ENCODE assay signal across 9 cellular contexts in the genomic region with DNA sequence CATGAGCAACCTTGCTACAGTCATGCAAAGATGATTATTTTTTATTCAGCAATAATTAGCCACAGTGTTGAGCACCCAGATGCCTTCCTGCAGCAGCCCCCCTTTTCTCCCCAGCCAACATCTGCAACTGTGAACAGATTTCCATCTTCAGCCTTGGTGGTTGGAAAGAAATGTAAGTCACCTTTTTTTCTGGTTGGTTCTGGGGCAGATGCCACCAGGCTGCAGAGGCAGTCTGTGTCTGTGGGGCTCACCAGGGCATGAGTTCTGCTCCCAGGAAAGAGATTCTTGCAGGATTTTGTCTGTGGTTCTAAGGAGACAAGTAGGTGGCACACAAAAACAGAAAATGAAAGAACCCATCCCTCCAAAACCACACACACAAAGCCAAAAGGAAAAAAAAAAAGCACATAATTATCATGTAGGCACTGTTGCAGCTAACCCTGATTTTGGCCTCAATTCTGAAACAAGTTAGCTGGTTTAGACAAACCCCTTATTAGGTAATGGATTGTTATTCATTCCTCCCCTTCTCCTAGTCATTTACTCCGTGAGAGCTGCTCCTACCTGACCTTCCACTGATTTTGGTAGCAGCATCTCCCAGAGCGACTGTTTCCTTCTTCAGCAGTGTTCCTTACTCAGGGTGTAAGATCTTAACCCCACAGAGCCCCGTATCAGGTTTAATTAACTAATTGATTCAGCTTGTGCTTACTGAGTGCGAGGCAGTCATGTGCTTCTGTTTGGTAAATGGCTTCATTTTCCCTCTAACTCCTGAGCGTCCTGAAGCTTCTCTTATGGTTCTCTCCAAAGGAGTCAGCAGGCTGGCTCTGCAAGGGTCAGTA. TPM values are rescaled to one million over a fixed set of nuclear protein-coding genes. Genes with fewer than 3 reads are reported as not detected.
DNase-seq lines count a peak whose midpoint lies in the region; ATAC-seq and TF ChIP-seq lines count a peak whose summit lies in the region.
"Had no signal": no experiment of that assay in that cellular context is flagged by ENCODE, and none has a peak within 500 bp of the region (broad histone marks: within the 10 kb centered on the region; RNA-seq: fewer than 3 reads in every experiment).

No MANE protein-coding gene starts in this region.

- no peaks in the 10 kb centered on the region for H3K27me3 Mint-ChIP-seq in activated CD8-positive, alpha-beta memory T cell treated with anti-CD3 and anti-CD28 coated beads, Interleukin-2, amount 10 ng/mL, durations not matched to agents 7 days and 5 days
- H3K27me3 Mint-ChIP-seq in activated CD4-positive, alpha-beta memory T cell treated with anti-CD3 and anti-CD28 coated beads, Interleukin-2, amount 10 ng/mL, durations not matched to agents 7 days and 5 days = no peaks in the 10 kb centered on the region

- ATAC-seq in activated CD8-positive, alpha-beta memory T cell treated with anti-CD3 and anti-CD28 coated beads, Interleukin-2, amount 10 ng/mL, durations not matched to agents 7 days and 5 days = no peak
- no peak for ATAC-seq in HG03095 (IDR thresholded peaks at IDR 0.05; ENCODE audit: unreplicated experiment)

- CTCF ChIA-PET in activated CD8-positive, alpha-beta memory T cell treated with anti-CD3 and anti-CD28 coated beads, Interleukin-2, amount 10 ng/mL, durations not matched to agents 7 days and 5 days (lab: Charles Lee) = interaction anchor here (0.7 to 2.7 kb wide), 8 partner anchors 10 to 476 kb away, joined by 3 to 11 read pairs (median 4); a partner anchor contains a TSS
- CTCF ChIA-PET in activated CD4-positive, alpha-beta memory T cell treated with anti-CD3 and anti-CD28 coated beads, Interleukin-2, amount 10 ng/mL, durations not matched to agents 7 days and 5 days (lab: Charles Lee) = interaction anchor here (0.7 to 1.1 kb wide), 2 partner anchors 11 to 62 kb away, joined by 3 to 4 read pairs; no protein-coding TSS in a partner anchor

- DNase-seq in activated CD8-positive, alpha-beta memory T cell treated with anti-CD3 and anti-CD28 coated beads, Interleukin-2, amount 10 ng/mL, durations not matched to agents 7 days and 5 days = no peak
- no peak for DNase-seq in activated CD8-positive, alpha-beta memory T cell treated with anti-CD3 and anti-CD28 coated beads, Interleukin-2, amount 50 U/mL, for 4 hours
- DNase-seq in activated CD4-positive, alpha-beta memory T cell treated with anti-CD3 and anti-CD28 coated beads, Interleukin-2, amount 10 ng/mL, durations not matched to agents 7 days and 5 days = no peak
- DNase-seq in thyroid gland = no peak
- no peak for DNase-seq in NCI-H774 (lab: John Stamatoyannopoulos, UW)
- DNase-seq in KBM-7 = no peak
- DNase-seq: NCI-H1092 treated with DMSO at 0.1 percent for 48 hours had no signal

- peaks cover 65% of the 10 kb centered on the region for H3K4me1 Mint-ChIP-seq in activated CD8-positive, alpha-beta memory T cell treated with anti-CD3 and anti-CD28 coated beads, Interleukin-2, amount 10 ng/mL, durations not matched to agents 7 days and 5 days
- H3K4me1 Mint-ChIP-seq in activated CD4-positive, alpha-beta memory T cell treated with anti-CD3 and anti-CD28 coated beads, Interleukin-2, amount 10 ng/mL, durations not matched to agents 7 days and 5 days = peaks cover 62% of the 10 kb centered on the region

- TF ChIP-seq CTCF in thyroid gland (IDR thresholded peaks at IDR 0.05) = no peak

- peak overlapping the region; percentile 2 for H3K27ac Mint-ChIP-seq in activated CD8-positive, alpha-beta memory T cell treated with anti-CD3 and anti-CD28 coated beads, Interleukin-2, amount 10 ng/mL, durations not matched to agents 7 days and 5 days
- peak overlapping the region; percentile 1 for H3K27ac Mint-ChIP-seq in activated CD4-positive, alpha-beta memory T cell treated with anti-CD3 and anti-CD28 coated beads, Interleukin-2, amount 10 ng/mL, durations not matched to agents 7 days and 5 days

- H3K4me1 ChIP-seq in thyroid gland = peaks cover 39 to 52% of the 10 kb centered on the region in 2 donors

- H3K9me3 ChIP-seq in iPS-18c (ENCODE audit: control insufficient read depth, insufficient read depth, low read length) (no peaks in the 10 kb centered on the region), thyroid gland (no peaks in the 10 kb centered on the region)

- H3K27ac ChIP-seq in thyroid gland = peak overlapping the region; percentile 68 to 94 (median 85)

- H3K27me3 ChIP-seq in thyroid gland = no peaks in the 10 kb centered on the region

- POLR2A ChIA-PET in activated CD4-positive, alpha-beta memory T cell treated with anti-CD3 and anti-CD28 coated beads, Interleukin-2, amount 10 ng/mL, durations not matched to agents 7 days and 5 days (lab: Charles Lee) = interaction anchor here (1.2 to 1.4 kb wide), 5 partner anchors 16 to 38 kb away, joined by 3 to 8 read pairs (median 3); a partner anchor contains a TSS

- no peak overlapping the region for H3K4me3 Mint-ChIP-seq in activated CD8-positive, alpha-beta memory T cell treated with anti-CD3 and anti-CD28 coated beads, Interleukin-2, amount 10 ng/mL, durations not matched to agents 7 days and 5 days
- H3K4me3 Mint-ChIP-seq in activated CD4-positive, alpha-beta memory T cell treated with anti-CD3 and anti-CD28 coated beads, Interleukin-2, amount 10 ng/mL, durations not matched to agents 7 days and 5 days = no peak overlapping the region

- intact Hi-C loops in thyroid gland (cut with DNase I) = no loop called here

- H3K9me3 Mint-ChIP-seq in activated CD8-positive, alpha-beta memory T cell treated with anti-CD3 and anti-CD28 coated beads, Interleukin-2, amount 10 ng/mL, durations not matched to agents 7 days and 5 days (ENCODE audit: low read depth) = no peaks in the 10 kb centered on the region
- no peaks in the 10 kb centered on the region for H3K9me3 Mint-ChIP-seq in activated CD4-positive, alpha-beta memory T cell treated with anti-CD3 and anti-CD28 coated beads, Interleukin-2, amount 10 ng/mL, durations not matched to agents 7 days and 5 days

- 0 out of 2 replicates have a peak overlapping the region, but pooled peaks have one; percentile 9 for H3K4me3 ChIP-seq in iPS-18c (ENCODE audit: insufficient read depth, low read depth, low read length)
- H3K4me3 ChIP-seq in thyroid gland (replicated peaks in 1 of 3) = no peak overlapping the region

- in situ Hi-C loops in KBM-7 (cut with MboI; ENCODE audit: low pct_unique_long_range_greater_than_20kb, low sequenced_read_pairs) = no loop called here

- WGBS in thyroid gland, 2 donors = 61 to 62% methylated on average over 5 of the region's 5 CpGs

- peaks cover 1% of the 10 kb centered on the region for H3K36me3 Mint-ChIP-seq in activated CD8-positive, alpha-beta memory T cell treated with anti-CD3 and anti-CD28 coated beads, Interleukin-2, amount 10 ng/mL, durations not matched to agents 7 days and 5 days
- H3K36me3 Mint-ChIP-seq in activated CD4-positive, alpha-beta memory T cell treated with anti-CD3 and anti-CD28 coated beads, Interleukin-2, amount 10 ng/mL, durations not matched to agents 7 days and 5 days (ENCODE audit: low read depth) = no peaks in the 10 kb centered on the region

- no peaks in the 10 kb centered on the region for H3K36me3 ChIP-seq in thyroid gland

- TF ChIP-seq POLR2A in thyroid gland (IDR thresholded peaks at IDR 0.05) = no peak

RNA-seq across cellular contexts. Expression of a gene that starts 36.5 kb away (rescaled TPM):
- total RNA-seq in activated CD8-positive, alpha-beta memory T cell treated with anti-CD3 and anti-CD28 coated beads, Interleukin-2, amount 10 ng/mL, durations not matched to agents 7 days and 5 days = 10 to 100 TPM; 25.0 to 30.2 TPM
- 10 to 100 TPM; 18.7 to 19.1 TPM for total RNA-seq in activated CD4-positive, alpha-beta memory T cell treated with anti-CD3 and anti-CD28 coated beads, Interleukin-2, amount 10 ng/mL, durations not matched to agents 7 days and 5 days
- total RNA-seq in thyroid gland = 10 to 100 TPM; 26.2 to 48.9 (median 42.3) TPM
